Comparison of ENCODE assay signal across 1 cellular context in the genomic region with DNA sequence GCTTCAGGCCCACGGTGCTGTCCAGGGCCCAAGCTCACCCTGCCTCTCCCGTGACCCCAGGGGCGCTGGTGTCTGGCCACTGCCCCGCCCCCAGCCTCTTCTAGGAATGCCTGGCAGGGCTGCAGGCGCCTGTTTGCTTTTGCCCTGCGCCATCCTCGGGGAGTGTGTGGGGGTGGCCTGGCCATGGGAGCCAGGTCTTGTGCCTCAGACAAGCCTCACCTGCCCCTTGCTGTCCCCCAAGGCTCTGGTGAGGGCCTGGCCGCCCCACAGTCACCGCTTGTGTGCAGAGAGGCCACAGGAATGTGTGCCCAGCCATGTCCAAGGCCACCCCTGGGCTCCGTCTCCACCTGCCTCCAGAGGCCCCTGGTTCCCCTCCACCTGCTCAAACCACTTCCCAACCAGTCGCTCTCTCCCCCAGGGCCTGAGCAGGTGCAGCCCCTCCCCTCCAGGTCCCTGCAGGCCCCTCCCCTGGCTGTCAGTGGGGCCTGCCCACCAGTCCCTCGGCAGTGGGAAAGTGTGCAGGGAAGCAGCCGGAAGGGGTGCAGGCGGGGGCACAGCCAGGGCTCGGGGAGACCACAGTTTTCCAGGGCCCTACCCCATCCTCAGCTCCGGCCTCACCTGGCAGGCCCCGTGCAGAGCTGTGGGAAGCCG.
A peak's percentile ranks its signal among the peaks of the same experiment; 100 is the strongest.
TF ChIP-seq lines count a peak whose summit lies in the region.

No MANE protein-coding gene starts in this region.

TF ChIP-seq in HepG2, 621 proteins besides CTCF, POLR2A, EP300 and RAD21 (continued from another document and continues in another):
- TF ChIP-seq ZC3H4 (CRISPR knock-in tag; IDR thresholded peaks at IDR 0.05; ENCODE audit: borderline replicate concordance) = no peak
- no peak for TF ChIP-seq REL (CRISPR knock-in tag; conservative IDR thresholded peaks at IDR 0.05)
- TF ChIP-seq ELF4 (CRISPR knock-in tag; IDR thresholded peaks at IDR 0.05; ENCODE audit: borderline replicate concordance) = no peak
- TF ChIP-seq, protein P1, sequence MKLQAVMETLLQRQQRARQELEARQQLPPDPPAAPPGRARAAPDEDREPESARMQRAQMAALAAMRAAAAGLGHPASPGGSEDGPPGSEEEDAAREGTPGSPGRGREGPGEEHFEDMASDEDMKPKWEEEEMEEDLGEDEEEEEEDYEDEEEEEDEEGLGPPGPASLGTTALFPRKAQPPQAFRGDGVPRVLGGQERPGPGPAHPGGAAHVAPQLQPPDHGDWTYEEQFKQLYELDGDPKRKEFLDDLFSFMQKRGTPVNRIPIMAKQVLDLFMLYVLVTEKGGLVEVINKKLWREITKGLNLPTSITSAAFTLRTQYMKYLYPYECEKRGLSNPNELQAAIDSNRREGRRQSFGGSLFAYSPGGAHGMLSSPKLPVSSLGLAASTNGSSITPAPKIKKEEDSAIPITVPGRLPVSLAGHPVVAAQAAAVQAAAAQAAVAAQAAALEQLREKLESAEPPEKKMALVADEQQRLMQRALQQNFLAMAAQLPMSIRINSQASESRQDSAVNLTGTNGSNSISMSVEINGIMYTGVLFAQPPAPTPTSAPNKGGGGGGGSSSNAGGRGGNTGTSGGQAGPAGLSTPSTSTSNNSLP (IDR thresholded peaks at IDR 0.05; ENCODE audit: low read depth, low read length) = no peak
- TF ChIP-seq CENPX (CRISPR knock-in tag; IDR thresholded peaks at IDR 0.05) = no peak
- TF ChIP-seq PCBP1 (IDR thresholded peaks at IDR 0.05; ENCODE audit: borderline replicate concordance, low read depth, low read length) = no peak
- TF ChIP-seq, protein P2, sequence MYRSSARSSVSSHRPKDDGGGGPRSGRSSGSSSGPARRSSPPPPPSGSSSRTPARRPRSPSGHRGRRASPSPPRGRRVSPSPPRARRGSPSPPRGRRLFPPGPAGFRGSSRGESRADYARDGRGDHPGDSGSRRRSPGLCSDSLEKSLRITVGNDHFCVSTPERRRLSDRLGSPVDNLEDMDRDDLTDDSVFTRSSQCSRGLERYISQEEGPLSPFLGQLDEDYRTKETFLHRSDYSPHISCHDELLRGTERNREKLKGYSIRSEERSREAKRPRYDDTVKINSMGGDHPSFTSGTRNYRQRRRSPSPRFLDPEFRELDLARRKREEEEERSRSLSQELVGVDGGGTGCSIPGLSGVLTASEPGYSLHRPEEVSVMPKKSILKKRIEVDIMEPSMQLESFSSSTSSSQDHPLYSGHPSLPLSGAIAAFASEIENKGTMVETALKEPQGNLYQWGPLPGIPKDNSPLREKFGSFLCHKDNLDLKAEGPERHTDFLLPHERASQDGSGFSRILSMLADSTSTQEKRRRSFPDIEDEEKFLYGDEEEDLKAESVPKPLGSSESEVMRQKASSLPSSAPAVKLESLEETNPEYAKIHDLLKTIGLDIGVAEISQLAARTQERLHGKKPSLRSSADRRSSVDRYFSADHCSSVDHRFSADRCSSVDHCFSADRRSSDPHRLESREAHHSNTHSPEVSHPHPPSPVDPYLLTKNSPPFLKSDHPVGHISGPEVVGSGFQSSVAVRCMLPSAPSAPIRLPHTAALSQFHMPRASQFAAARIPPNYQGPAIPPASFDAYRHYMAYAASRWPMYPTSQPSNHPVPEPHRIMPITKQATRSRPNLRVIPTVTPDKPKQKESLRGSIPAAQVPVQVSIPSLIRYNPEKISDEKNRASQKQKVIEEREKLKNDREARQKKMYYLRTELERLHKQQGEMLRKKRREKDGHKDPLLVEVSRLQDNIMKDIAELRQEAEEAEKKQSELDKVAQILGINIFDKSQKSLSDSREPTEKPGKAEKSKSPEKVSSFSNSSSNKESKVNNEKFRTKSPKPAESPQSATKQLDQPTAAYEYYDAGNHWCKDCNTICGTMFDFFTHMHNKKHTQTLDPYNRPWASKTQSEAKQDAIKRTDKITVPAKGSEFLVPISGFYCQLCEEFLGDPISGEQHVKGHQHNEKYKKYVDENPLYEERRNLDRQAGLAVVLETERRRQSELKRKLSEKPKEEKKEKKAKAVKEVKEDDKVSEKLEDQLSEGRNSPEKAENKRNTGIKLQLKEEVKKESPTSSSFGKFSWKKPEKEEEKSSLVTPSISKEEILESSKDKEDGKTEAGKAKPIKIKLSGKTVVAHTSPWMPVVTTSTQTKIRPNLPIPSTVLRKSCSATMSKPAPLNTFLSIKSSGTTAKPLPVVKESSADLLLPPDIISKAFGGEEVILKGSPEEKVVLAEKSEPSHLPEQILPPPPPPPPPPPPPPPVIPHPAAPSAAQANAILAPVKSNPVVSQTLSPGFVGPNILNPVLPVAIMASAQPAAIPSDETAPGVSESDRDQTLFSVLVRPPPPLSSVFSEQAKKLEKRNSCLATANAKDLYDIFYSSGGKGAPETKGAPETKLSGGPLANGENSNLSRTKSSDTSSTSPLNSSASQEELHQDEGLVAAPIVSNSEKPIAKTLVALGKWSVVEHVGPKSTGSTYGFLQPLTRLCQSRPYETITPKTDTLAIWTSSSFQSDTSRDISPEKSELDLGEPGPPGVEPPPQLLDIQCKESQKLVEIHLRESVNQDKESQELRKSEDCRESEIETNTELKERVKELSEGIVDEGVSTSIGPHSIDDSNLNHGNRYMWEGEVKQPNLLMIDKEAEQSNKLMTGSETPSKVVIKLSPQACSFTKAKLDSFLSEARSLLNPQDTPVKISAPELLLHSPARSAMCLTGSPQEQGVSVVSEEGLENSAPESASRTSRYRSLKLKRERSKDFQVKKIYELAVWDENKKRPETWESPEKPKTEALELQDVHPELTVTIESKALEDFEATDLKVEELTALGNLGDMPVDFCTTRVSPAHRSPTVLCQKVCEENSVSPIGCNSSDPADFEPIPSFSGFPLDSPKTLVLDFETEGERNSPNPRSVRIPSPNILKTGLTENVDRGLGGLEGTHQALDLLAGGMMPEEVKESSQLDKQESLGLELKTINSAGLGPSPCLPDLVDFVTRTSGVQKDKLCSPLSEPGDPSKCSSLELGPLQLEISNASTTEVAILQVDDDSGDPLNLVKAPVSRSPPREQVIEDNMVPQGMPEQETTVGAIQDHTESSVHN (CRISPR knock-in tag; IDR thresholded peaks at IDR 0.05) = 0 out of 2 replicates have a peak, but pooled peaks have one; percentile 31
- no peak for TF ChIP-seq SP4 (CRISPR knock-in tag; IDR thresholded peaks at IDR 0.05)
- TF ChIP-seq ZFP1 (CRISPR knock-in tag; IDR thresholded peaks at IDR 0.05) = no peak
- TF ChIP-seq, protein P3, sequence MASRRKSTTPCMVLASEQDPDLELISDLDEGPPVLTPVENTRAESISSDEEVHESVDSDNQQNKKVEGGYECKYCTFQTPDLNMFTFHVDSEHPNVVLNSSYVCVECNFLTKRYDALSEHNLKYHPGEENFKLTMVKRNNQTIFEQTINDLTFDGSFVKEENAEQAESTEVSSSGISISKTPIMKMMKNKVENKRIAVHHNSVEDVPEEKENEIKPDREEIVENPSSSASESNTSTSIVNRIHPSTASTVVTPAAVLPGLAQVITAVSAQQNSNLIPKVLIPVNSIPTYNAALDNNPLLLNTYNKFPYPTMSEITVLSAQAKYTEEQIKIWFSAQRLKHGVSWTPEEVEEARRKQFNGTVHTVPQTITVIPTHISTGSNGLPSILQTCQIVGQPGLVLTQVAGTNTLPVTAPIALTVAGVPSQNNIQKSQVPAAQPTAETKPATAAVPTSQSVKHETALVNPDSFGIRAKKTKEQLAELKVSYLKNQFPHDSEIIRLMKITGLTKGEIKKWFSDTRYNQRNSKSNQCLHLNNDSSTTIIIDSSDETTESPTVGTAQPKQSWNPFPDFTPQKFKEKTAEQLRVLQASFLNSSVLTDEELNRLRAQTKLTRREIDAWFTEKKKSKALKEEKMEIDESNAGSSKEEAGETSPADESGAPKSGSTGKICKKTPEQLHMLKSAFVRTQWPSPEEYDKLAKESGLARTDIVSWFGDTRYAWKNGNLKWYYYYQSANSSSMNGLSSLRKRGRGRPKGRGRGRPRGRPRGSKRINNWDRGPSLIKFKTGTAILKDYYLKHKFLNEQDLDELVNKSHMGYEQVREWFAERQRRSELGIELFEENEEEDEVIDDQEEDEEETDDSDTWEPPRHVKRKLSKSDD (CRISPR knock-in tag; IDR thresholded peaks at IDR 0.05; ENCODE audit: low read depth) = no peak
- no peak for TF ChIP-seq KDM5A (IDR thresholded peaks at IDR 0.05; ENCODE audit: borderline replicate concordance, low read length)
- 0 out of 2 replicates have a peak, but pooled peaks have one; percentile 53 for TF ChIP-seq ZFP37 (CRISPR knock-in tag; IDR thresholded peaks at IDR 0.05; ENCODE audit: borderline replicate concordance)
- no peak for TF ChIP-seq STAT5B (CRISPR knock-in tag; IDR thresholded peaks at IDR 0.05)
- TF ChIP-seq PAX8 (CRISPR knock-in tag; IDR thresholded peaks at IDR 0.05; ENCODE audit: borderline replicate concordance) = no peak
- TF ChIP-seq ZNF264 (CRISPR knock-in tag; IDR thresholded peaks at IDR 0.05) = no peak
- no peak for TF ChIP-seq NCOR1 (IDR thresholded peaks at IDR 0.05; ENCODE audit: borderline replicate concordance, low read length)
- TF ChIP-seq MTF2 (CRISPR knock-in tag; IDR thresholded peaks at IDR 0.05; ENCODE audit: borderline replicate concordance) = no peak
- no peak for TF ChIP-seq ZNF550 (CRISPR knock-in tag; IDR thresholded peaks at IDR 0.05; ENCODE audit: borderline replicate concordance)
- TF ChIP-seq, protein P4, sequence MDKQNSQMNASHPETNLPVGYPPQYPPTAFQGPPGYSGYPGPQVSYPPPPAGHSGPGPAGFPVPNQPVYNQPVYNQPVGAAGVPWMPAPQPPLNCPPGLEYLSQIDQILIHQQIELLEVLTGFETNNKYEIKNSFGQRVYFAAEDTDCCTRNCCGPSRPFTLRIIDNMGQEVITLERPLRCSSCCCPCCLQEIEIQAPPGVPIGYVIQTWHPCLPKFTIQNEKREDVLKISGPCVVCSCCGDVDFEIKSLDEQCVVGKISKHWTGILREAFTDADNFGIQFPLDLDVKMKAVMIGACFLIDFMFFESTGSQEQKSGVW (CRISPR knock-in tag; IDR thresholded peaks at IDR 0.05; ENCODE audit: borderline replicate concordance) = no peak
- peak; percentile 19; the same call in 1 of the 2 replicates for TF ChIP-seq ZNF331 (CRISPR knock-in tag; IDR thresholded peaks at IDR 0.05)
- TF ChIP-seq, protein P5, sequence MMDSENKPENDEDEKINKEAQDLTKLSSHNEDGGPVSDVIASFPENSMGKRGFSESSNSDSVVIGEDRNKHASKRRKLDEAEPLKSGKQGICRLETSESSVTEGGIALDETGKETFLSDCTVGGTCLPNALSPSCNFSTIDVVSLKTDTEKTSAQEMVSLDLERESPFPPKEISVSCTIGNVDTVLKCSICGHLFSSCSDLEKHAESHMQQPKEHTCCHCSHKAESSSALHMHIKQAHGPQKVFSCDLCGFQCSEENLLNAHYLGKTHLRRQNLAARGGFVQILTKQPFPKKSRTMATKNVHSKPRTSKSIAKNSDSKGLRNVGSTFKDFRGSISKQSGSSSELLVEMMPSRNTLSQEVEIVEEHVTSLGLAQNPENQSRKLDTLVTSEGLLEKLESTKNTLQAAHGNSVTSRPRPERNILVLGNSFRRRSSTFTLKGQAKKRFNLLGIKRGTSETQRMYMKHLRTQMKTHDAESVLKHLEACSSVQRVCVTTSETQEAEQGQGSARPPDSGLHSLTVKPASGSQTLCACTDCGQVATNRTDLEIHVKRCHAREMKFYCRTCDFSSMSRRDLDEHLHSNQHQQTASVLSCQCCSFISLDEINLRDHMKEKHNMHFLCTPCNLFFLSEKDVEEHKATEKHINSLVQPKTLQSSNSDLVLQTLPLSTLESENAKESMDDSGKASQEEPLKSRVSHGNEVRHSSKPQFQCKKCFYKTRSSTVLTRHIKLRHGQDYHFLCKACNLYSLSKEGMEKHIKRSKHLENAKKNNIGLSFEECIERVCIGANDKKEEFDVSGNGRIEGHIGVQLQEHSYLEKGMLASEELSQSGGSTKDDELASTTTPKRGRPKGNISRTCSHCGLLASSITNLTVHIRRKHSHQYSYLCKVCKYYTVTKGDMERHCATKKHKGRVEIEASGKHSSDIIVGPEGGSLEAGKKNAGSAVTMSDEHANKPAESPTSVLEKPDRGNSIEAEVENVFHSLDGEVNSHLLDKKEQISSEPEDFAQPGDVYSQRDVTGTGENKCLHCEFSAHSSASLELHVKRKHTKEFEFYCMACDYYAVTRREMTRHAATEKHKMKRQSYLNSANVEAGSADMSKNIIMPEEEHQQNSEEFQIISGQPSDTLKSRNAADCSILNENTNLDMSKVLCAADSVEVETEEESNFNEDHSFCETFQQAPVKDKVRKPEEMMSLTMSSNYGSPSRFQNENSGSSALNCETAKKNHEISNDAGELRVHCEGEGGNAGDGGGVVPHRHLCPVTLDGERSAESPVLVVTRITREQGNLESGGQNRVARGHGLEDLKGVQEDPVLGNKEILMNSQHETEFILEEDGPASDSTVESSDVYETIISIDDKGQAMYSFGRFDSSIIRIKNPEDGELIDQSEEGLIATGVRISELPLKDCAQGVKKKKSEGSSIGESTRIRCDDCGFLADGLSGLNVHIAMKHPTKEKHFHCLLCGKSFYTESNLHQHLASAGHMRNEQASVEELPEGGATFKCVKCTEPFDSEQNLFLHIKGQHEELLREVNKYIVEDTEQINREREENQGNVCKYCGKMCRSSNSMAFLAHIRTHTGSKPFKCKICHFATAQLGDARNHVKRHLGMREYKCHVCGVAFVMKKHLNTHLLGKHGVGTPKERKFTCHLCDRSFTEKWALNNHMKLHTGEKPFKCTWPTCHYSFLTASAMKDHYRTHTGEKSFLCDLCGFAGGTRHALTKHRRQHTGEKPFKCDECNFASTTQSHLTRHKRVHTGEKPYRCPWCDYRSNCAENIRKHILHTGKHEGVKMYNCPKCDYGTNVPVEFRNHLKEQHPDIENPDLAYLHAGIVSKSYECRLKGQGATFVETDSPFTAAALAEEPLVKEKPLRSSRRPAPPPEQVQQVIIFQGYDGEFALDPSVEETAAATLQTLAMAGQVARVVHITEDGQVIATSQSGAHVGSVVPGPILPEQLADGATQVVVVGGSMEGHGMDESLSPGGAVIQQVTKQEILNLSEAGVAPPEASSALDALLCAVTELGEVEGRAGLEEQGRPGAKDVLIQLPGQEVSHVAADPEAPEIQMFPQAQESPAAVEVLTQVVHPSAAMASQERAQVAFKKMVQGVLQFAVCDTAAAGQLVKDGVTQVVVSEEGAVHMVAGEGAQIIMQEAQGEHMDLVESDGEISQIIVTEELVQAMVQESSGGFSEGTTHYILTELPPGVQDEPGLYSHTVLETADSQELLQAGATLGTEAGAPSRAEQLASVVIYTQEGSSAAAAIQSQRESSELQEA (CRISPR knock-in tag; IDR thresholded peaks at IDR 0.05; ENCODE audit: not compliant biosample characterization) = no peak
- TF ChIP-seq ATF7-NPFF (CRISPR knock-in tag; IDR thresholded peaks at IDR 0.05; ENCODE audit: low read depth) = no peak
- no peak; the same call in 1 of the 2 replicates for TF ChIP-seq TAF1 (CRISPR knock-in tag; IDR thresholded peaks at IDR 0.05)
- TF ChIP-seq NFIC (IDR thresholded peaks at IDR 0.05; ENCODE audit: low read length) = no peak
- TF ChIP-seq, protein P6, sequence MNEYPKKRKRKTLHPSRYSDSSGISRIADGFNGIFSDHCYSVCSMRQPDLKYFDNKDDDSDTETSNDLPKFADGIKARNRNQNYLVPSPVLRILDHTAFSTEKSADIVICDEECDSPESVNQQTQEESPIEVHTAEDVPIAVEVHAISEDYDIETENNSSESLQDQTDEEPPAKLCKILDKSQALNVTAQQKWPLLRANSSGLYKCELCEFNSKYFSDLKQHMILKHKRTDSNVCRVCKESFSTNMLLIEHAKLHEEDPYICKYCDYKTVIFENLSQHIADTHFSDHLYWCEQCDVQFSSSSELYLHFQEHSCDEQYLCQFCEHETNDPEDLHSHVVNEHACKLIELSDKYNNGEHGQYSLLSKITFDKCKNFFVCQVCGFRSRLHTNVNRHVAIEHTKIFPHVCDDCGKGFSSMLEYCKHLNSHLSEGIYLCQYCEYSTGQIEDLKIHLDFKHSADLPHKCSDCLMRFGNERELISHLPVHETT (CRISPR knock-in tag; conservative IDR thresholded peaks at IDR 0.05) = 0 out of 2 replicates have a peak, but pooled peaks have one; percentile 17
- TF ChIP-seq SRY (CRISPR knock-in tag; IDR thresholded peaks at IDR 0.05) = 0 out of 2 replicates have a peak, but pooled peaks have one; percentile 16
- TF ChIP-seq RAD51 (IDR thresholded peaks at IDR 0.05; ENCODE audit: borderline replicate concordance) = no peak
- peak; percentile 91 for TF ChIP-seq HNRNPL (IDR thresholded peaks at IDR 0.05; ENCODE audit: low read depth, low read length)
- peak; percentile 52 for TF ChIP-seq POGZ (CRISPR knock-in tag; IDR thresholded peaks at IDR 0.05)
- TF ChIP-seq REPIN1 (CRISPR knock-in tag; IDR thresholded peaks at IDR 0.05; ENCODE audit: borderline replicate concordance, low read depth) = peak; percentile 41; the same call in 1 of the 2 replicates
- TF ChIP-seq ZNF549 (CRISPR knock-in tag; IDR thresholded peaks at IDR 0.05) = no peak
